ENCODE assay signal across 1 cellular context in genomic region chr2:208000701-208001395, GRCh38.
TF ChIP-seq lines count a peak whose summit lies in the region.

No MANE protein-coding gene starts in this region.

TF ChIP-seq in IMR-90, 13 proteins besides CTCF, POLR2A, EP300 and RAD21 (continued from another document):
- TF ChIP-seq USF2 (IDR thresholded peaks at IDR 0.05; ENCODE audit: low read depth, low read length) = no peak
- no peak for TF ChIP-seq RCOR1 (IDR thresholded peaks at IDR 0.05; ENCODE audit: insufficient replicate concordance, low read length)
